Comparison of ENCODE assay signal across 8 cellular contexts in genomic region chr5:132228241-132229035, GRCh38.
DNase-seq lines count a peak whose midpoint lies in the region; ATAC-seq and TF ChIP-seq lines count a peak whose summit lies in the region.

No MANE protein-coding gene starts in this region.

- no peak for DNase-seq in effector CD8-positive, alpha-beta T cell (lab: John Stamatoyannopoulos, UW)
- DNase-seq in stimulated activated CD4-positive, alpha-beta T cell treated with anti-CD3 and anti-CD28 coated beads, Interleukin-4, amount 100 ng/mL, for 1 hour, result no peak
- DNase-seq in NCI-H2081 (lab: John Stamatoyannopoulos, UW) (no peak), NCI-H1417 treated with DMSO at 0.1 percent for 48 hours (lab: John Stamatoyannopoulos, UW) (no peak)

- TF ChIP-seq CTCF in 22Rv1 (IDR thresholded peaks at IDR 0.05), result no peak

- no peaks in the 10 kb centered on the region for H3K27me3 ChIP-seq in muscle layer of colon (ENCODE audit: control insufficient read depth in 1 of 2, insufficient read depth in 2 of 2, low read length in 2 of 2)

- peak overlapping the region; percentile 64 to 82 for H3K4me3 ChIP-seq in muscle layer of colon (ENCODE audit: low read depth in 1 of 2, low read length in 2 of 2)

- H3K9ac ChIP-seq in muscle layer of colon (ENCODE audit: low read length), result no peak overlapping the region

- peak; percentile 14 for ATAC-seq in HG03469 (IDR thresholded peaks at IDR 0.05; ENCODE audit: unreplicated experiment)

- H3K4me1 ChIP-seq in muscle layer of colon (ENCODE audit: insufficient read depth, low read length), result peaks cover 38% of the 10 kb centered on the region

- H3K27ac ChIP-seq in 22Rv1 (peak overlapping the region; percentile 58), cingulate gyrus (ENCODE audit: low read depth, low read length) (peak overlapping the region; percentile 65), muscle layer of colon (ENCODE audit: low read depth, low read length) (peak overlapping the region; percentile 94)

- no peaks in the 10 kb centered on the region for H3K9me3 ChIP-seq in muscle layer of colon (ENCODE audit: low read length)

- H3K36me3 ChIP-seq in muscle layer of colon (ENCODE audit: insufficient read depth, low read length), result no peaks in the 10 kb centered on the region
